ENCODE assay signal across 37 cellular contexts in the genomic region with DNA sequence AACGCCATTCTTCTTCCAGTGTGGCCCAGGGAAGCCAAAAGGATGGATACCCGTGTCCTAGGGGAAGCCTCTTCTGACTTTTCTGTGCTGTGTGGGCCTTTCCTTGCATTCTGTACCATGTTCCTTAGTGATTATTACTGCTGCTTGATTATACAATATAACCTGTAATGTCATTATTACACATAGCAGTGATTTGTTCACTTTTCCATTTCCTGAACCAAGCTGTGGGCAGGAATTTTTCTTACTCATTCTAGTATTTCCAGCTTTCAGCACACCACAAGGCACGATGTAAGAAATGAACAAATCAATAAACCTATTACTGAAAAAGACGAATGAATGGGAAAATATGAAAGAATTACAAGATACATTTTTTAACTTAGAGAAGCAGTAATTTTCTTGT.
"Had no signal": no experiment of that assay in that cellular context is flagged by ENCODE, and none has a peak within 500 bp of the region (broad histone marks: within the 10 kb centered on the region; RNA-seq: fewer than 3 reads in every experiment).

No MANE protein-coding gene starts in this region.

- H3K27me3 ChIP-seq: adrenal gland, body of pancreas had no signal

- H3K36me3 ChIP-seq: adrenal gland had no signal

- ATAC-seq: activated CD8-positive, alpha-beta T cell treated with anti-CD3 and anti-CD28 coated beads, Interleukin-2, amount 10 ng/mL, durations not matched to agents 7 days and 5 days; body of pancreas; Right ventricle myocardium inferior; SK-N-SH treated with all-trans-retinoic acid at 6 μM for 48 hours had no signal

- H3K27ac Mint-ChIP-seq: activated B cell treated with CpG ODN at 0.5 μM for 24 hours; activated CD4-positive, alpha-beta T cell treated with anti-CD3 and anti-CD28 coated beads, Interleukin-2, amount 10 ng/mL, durations not matched to agents 7 days and 5 days; activated CD8-positive, alpha-beta T cell treated with anti-CD3 and anti-CD28 coated beads, Interleukin-2, amount 10 ng/mL, durations not matched to agents 7 days and 5 days; activated naive CD4-positive, alpha-beta T cell treated with anti-CD3 and anti-CD28 coated beads for 36 hours; activated naive CD4-positive, alpha-beta T cell treated with anti-CD3 and anti-CD28 coated beads, Interleukin-2, amount 50 U/mL, for 72 hours; activated T-cell treated with anti-CD3 and anti-CD28 coated beads, Interleukin-2, amount 50 U/mL, for 24 hours had no signal

- DNase-seq: activated B cell treated with CpG ODN at 0.5 μM for 24 hours; activated CD4-positive, alpha-beta T cell treated with anti-CD3 and anti-CD28 coated beads for 1 hour; activated CD4-positive, alpha-beta T cell treated with anti-CD3 and anti-CD28 coated beads, Interleukin-2, amount 10 ng/mL, durations not matched to agents 7 days and 5 days; activated CD4-positive, alpha-beta T cell treated with anti-CD3 and anti-CD28 coated beads, Interleukin-2, amount 50 U/mL, for 48 hours; activated CD8-positive, alpha-beta T cell treated with anti-CD3 and anti-CD28 coated beads, Interleukin-2, amount 10 ng/mL, durations not matched to agents 7 days and 5 days; activated gamma-delta T cell treated with Interleukin-2 at 50 U/mL for 16 hours; activated naive CD4-positive, alpha-beta T cell treated with anti-CD3 and anti-CD28 coated beads for 36 hours; activated T-cell treated with anti-CD3 and anti-CD28 coated beads, Interleukin-2, amount 50 U/mL, for 24 hours; adrenal gland; body of pancreas; central memory CD4-positive, alpha-beta T cell; MM.1S; NCI-H1092 treated with DMSO at 0.1 percent for 48 hours; NCI-H1417; NCI-H146; NCI-H187; NCI-H2029 treated with DMSO at 0.1 percent for 48 hours; NCI-H2107; NCI-H2171; NCI-H510A; NCI-H526; NCI-H748 treated with DMSO at 0.1 percent for 48 hours; NK-92 treated with Interleukin-12 subunit alpha and Interleukin-12 subunit beta, amount 100 ng/mL, for 24 hours; PC-9; SIG-M5; SW 1271; T-helper 1 cell; T-helper 2 cell; T-helper 9 cell had no signal

- H3K4me3 Mint-ChIP-seq: activated B cell treated with CpG ODN at 0.5 μM for 24 hours; activated CD4-positive, alpha-beta T cell treated with anti-CD3 and anti-CD28 coated beads, Interleukin-2, amount 10 ng/mL, durations not matched to agents 7 days and 5 days; activated CD8-positive, alpha-beta T cell treated with anti-CD3 and anti-CD28 coated beads, Interleukin-2, amount 10 ng/mL, durations not matched to agents 7 days and 5 days; activated naive CD4-positive, alpha-beta T cell treated with anti-CD3 and anti-CD28 coated beads for 36 hours; activated T-cell treated with anti-CD3 and anti-CD28 coated beads, Interleukin-2, amount 50 U/mL, for 24 hours had no signal

- H3K4me1 ChIP-seq: adrenal gland, body of pancreas had no signal

- H3K27me3 Mint-ChIP-seq: activated CD4-positive, alpha-beta T cell treated with anti-CD3 and anti-CD28 coated beads, Interleukin-2, amount 10 ng/mL, durations not matched to agents 7 days and 5 days; activated T-cell treated with anti-CD3 and anti-CD28 coated beads, Interleukin-2, amount 50 U/mL, for 24 hours had no signal

- H3K27ac ChIP-seq: adrenal gland, body of pancreas, KMS-11, PC-9, RWPE1, VCaP had no signal

- H3K36me3 Mint-ChIP-seq: activated naive CD4-positive, alpha-beta T cell treated with anti-CD3 and anti-CD28 coated beads, Interleukin-2, amount 50 U/mL, for 72 hours had no signal

- H3K9me3 ChIP-seq: adrenal gland, body of pancreas had no signal

- H3K9me3 Mint-ChIP-seq: activated B cell treated with CpG ODN at 0.5 μM for 24 hours; activated CD4-positive, alpha-beta T cell treated with anti-CD3 and anti-CD28 coated beads, Interleukin-2, amount 10 ng/mL, durations not matched to agents 7 days and 5 days; activated naive CD4-positive, alpha-beta T cell treated with anti-CD3 and anti-CD28 coated beads for 36 hours; activated naive CD4-positive, alpha-beta T cell treated with anti-CD3 and anti-CD28 coated beads, Interleukin-2, amount 50 U/mL, for 72 hours; activated T-cell treated with anti-CD3 and anti-CD28 coated beads, Interleukin-2, amount 50 U/mL, for 24 hours had no signal

- H3K4me3 ChIP-seq: adrenal gland, body of pancreas, PC-9 had no signal

- FAIRE-seq: astrocyte, RCC 7860 had no signal

- H3K4me1 Mint-ChIP-seq: activated CD4-positive, alpha-beta T cell treated with anti-CD3 and anti-CD28 coated beads, Interleukin-2, amount 10 ng/mL, durations not matched to agents 7 days and 5 days had no signal
